21 cellular contexts compared by ENCODE assay signal in genomic region chr4:92235741-92236140, GRCh38.
DNase-seq lines count a peak whose midpoint lies in the region; ATAC-seq, FAIRE-seq and TF ChIP-seq lines count a peak whose summit lies in the region.
"Had no signal": no experiment of that assay in that cellular context is flagged by ENCODE, and none has a peak within 500 bp of the region (broad histone marks: within the 10 kb centered on the region; RNA-seq: fewer than 3 reads in every experiment).

No MANE protein-coding gene starts in this region.

- no peak overlapping the region for H3K4me2 ChIP-seq in SK-N-SH
- H3K4me2 ChIP-seq: BLaER1 treated with 17β-estradiol and CSF1 and Interleukin-3, amounts not matched to agents 10 nM and 100 nM had no signal

- peak; percentile 44 for FAIRE-seq in urothelium cell line (lab: Jason Lieb, UNC)
- FAIRE-seq: colon had no signal

- H3K4me3 ChIP-seq in SK-N-SH (ENCODE audit: low read depth in 2 of 2, low read length in 1 of 2), result no peak overlapping the region
- H3K4me3 ChIP-seq in Peyer's patch, result no peak overlapping the region
- H3K4me3 ChIP-seq in adrenal gland, result no peak overlapping the region
- H3K4me3 ChIP-seq: BLaER1 treated with 17β-estradiol and CSF1 and Interleukin-3, amounts not matched to agents 10 nM and 100 nM; vagina had no signal

- DNase-seq in SK-N-SH (no peak), glomerular visceral epithelial cell (ENCODE audit: extremely low spot score) (peak; percentile 35), urothelium cell line (ENCODE audit: low spot score) (no peak), NCI-H2227 treated with DMSO at 0.1 percent for 48 hours (lab: John Stamatoyannopoulos, UW) (no peak), Peyer's patch (no peak), adrenal gland (no peak)
- DNase-seq: activated CD4-positive, alpha-beta memory T cell treated with anti-CD3 and anti-CD28 coated beads for 36 hours; activated naive CD4-positive, alpha-beta T cell; Calu3; GM23248; hypothalamus; NCI-H1417; SHP77; stimulated activated CD4-positive, alpha-beta T cell treated with anti-CD3 and anti-CD28 coated beads, Interleukin-12 subunit alpha, Interleukin-12 subunit beta, amount 100 ng/mL, for 4 hours; substantia nigra had no signal

- no peak for TF ChIP-seq CTCF in SK-N-SH (IDR thresholded peaks at IDR 0.05)
- TF ChIP-seq CTCF in VCaP (conservative IDR thresholded peaks at IDR 0.05), result no peak
- no peak for TF ChIP-seq CTCF in Peyer's patch (IDR thresholded peaks at IDR 0.05)
- TF ChIP-seq CTCF in adrenal gland (IDR thresholded peaks at IDR 0.05), result no peak

- no peaks in the 10 kb centered on the region for H3K9me2 ChIP-seq in SK-N-SH

- H3K9ac ChIP-seq in SK-N-SH, result no peak overlapping the region
- H3K9ac ChIP-seq: BLaER1 treated with 17β-estradiol and CSF1 and Interleukin-3, amounts not matched to agents 10 nM and 100 nM; GM23248 had no signal

- H4K20me1 ChIP-seq in SK-N-SH (ENCODE audit: insufficient read depth), result no peaks in the 10 kb centered on the region
- H4K20me1 ChIP-seq: BLaER1 treated with 17β-estradiol and CSF1 and Interleukin-3, amounts not matched to agents 10 nM and 100 nM had no signal

- intact Hi-C loops in adrenal gland (cut with DNase I), result no loop called here

- H3K27me3 ChIP-seq in SK-N-SH (ENCODE audit: insufficient read depth) (no peaks in the 10 kb centered on the region), Peyer's patch (no peaks in the 10 kb centered on the region), adrenal gland (no peaks in the 10 kb centered on the region)
- H3K27me3 ChIP-seq: BLaER1 treated with 17β-estradiol and CSF1 and Interleukin-3, amounts not matched to agents 10 nM and 100 nM; vagina had no signal

- H3K36me3 ChIP-seq in SK-N-SH (replicated peaks in 1 of 2; ENCODE audit: control insufficient read depth in 1 of 2, insufficient read depth in 2 of 2, low read length in 1 of 2), result no peaks in the 10 kb centered on the region
- no peaks in the 10 kb centered on the region for H3K36me3 ChIP-seq in Peyer's patch
- H3K36me3 ChIP-seq in adrenal gland (replicated peaks in 1 of 2), result no peaks in the 10 kb centered on the region
- H3K36me3 ChIP-seq: BLaER1 treated with 17β-estradiol and CSF1 and Interleukin-3, amounts not matched to agents 10 nM and 100 nM; vagina had no signal

- CTCF ChIA-PET in SK-N-SH (lab: Yijun Ruan, JAX), result no interaction called here

- H3K27ac ChIP-seq in SK-N-SH (ENCODE audit: low read depth in 2 of 2, low read length in 1 of 2) (peak overlapping the region in 1 of 2 experiments; percentile 84; a peak in 2 of 4 replicates), VCaP (peak overlapping the region; percentile 57), Peyer's patch (no peak overlapping the region), adrenal gland (no peak overlapping the region)
- H3K27ac ChIP-seq: BLaER1 treated with 17β-estradiol and CSF1 and Interleukin-3, amounts not matched to agents 10 nM and 100 nM; vagina had no signal

- WGBS in SK-N-SH (ENCODE audit: low lambda C conversion rate), result 53% methylated on average over 2 of the region's 2 CpGs
- 28 to 49% (median 36%) methylated on average over 2 of the region's 2 CpGs for WGBS in adrenal gland, 4 donors

- ATAC-seq in SK-N-SH treated with all-trans-retinoic acid at 6 μM for 48 hours, result no peak
- ATAC-seq: natural killer cell treated with Interleukin-12 subunit alpha and Interleukin-12 subunit beta and Interleukin-15 and Interleukin-18, amount 100 ng/mL, for 72 hours had no signal

- H3K79me2 ChIP-seq in SK-N-SH (ENCODE audit: insufficient read depth), result no peaks in the 10 kb centered on the region

- peak overlapping the region; percentile 53; the same call in 1 of the 2 replicates for H2AFZ ChIP-seq in SK-N-SH (ENCODE audit: low read depth)
- H2AFZ ChIP-seq: GM23248 had no signal

- no peak for TF ChIP-seq RAD21 in SK-N-SH (IDR thresholded peaks at IDR 0.05; ENCODE audit: low read length)

- POLR2A ChIA-PET in SK-N-SH (lab: Yijun Ruan, JAX), result no interaction called here

- TF ChIP-seq EP300 in SK-N-SH (IDR thresholded peaks at IDR 0.05; ENCODE audit: borderline replicate concordance in 1 of 2, low read depth in 1 of 2, low read length in 1 of 2), result no peak

- no peaks in the 10 kb centered on the region for H3K9me3 ChIP-seq in SK-N-SH
- H3K9me3 ChIP-seq in Peyer's patch, result peaks cover 0 to 10% (median 0%) of the 10 kb centered on the region in 4 donors
- H3K9me3 ChIP-seq in adrenal gland (replicated peaks in 1 of 3), result no peaks in the 10 kb centered on the region
- H3K9me3 ChIP-seq: vagina had no signal

- peaks cover 18% of the 10 kb centered on the region for H3F3A ChIP-seq in SK-N-SH (replicated peaks; ENCODE audit: insufficient read depth)

- TF ChIP-seq POLR2A in Peyer's patch (IDR thresholded peaks at IDR 0.05), result no peak
- no peak for TF ChIP-seq POLR2A in adrenal gland (IDR thresholded peaks at IDR 0.05)

- H3K4me1 ChIP-seq in SK-N-SH (ENCODE audit: control insufficient read depth in 1 of 2, insufficient read depth in 2 of 2, low read depth in 1 of 2, low read length in 1 of 2), result peaks cover 3 to 9% of the 10 kb centered on the region in 2 experiments; a peak in 2 of 4 replicates
- H3K4me1 ChIP-seq in Peyer's patch, result peaks cover 0 to 4% (median 0%) of the 10 kb centered on the region in 4 donors
- no peaks in the 10 kb centered on the region for H3K4me1 ChIP-seq in adrenal gland (replicated peaks in 1 of 2)
- H3K4me1 ChIP-seq: BLaER1 treated with 17β-estradiol and CSF1 and Interleukin-3, amounts not matched to agents 10 nM and 100 nM; vagina had no signal

TF ChIP-seq in SK-N-SH, 30 proteins besides CTCF, POLR2A, EP300 and RAD21:
- TF ChIP-seq FOXM1 (IDR thresholded peaks at IDR 0.05; ENCODE audit: low read depth) (no peak), GATA2 (CRISPR knock-in tag; IDR thresholded peaks at IDR 0.05) (no peak)

TF ChIP-seq in SK-N-SH treated with all-trans-retinoic acid at 6 μM for 48 hours, 23 proteins besides CTCF, POLR2A, EP300 and RAD21:
- TF ChIP-seq CREB5 (CRISPR knock-in tag; IDR thresholded peaks at IDR 0.05; ENCODE audit: low read depth), result no peak
- no peak for TF ChIP-seq PATZ1 (CRISPR knock-in tag; IDR thresholded peaks at IDR 0.05; ENCODE audit: borderline replicate concordance)
- no peak for TF ChIP-seq POU6F1 (CRISPR knock-in tag; IDR thresholded peaks at IDR 0.05; ENCODE audit: borderline replicate concordance, low read depth)
- TF ChIP-seq ZNF8 (CRISPR knock-in tag; IDR thresholded peaks at IDR 0.05), result no peak
- no peak for TF ChIP-seq ZFP30 (CRISPR knock-in tag; IDR thresholded peaks at IDR 0.05)
- no peak for TF ChIP-seq RARB (CRISPR knock-in tag; IDR thresholded peaks at IDR 0.05)
- TF ChIP-seq ZNF565 (CRISPR knock-in tag; conservative IDR thresholded peaks at IDR 0.05; ENCODE audit: low read depth), result no peak
- no peak for TF ChIP-seq ZNF70 (CRISPR knock-in tag; IDR thresholded peaks at IDR 0.05)
- TF ChIP-seq ISL1 (CRISPR knock-in tag; IDR thresholded peaks at IDR 0.05), result no peak
- no peak for TF ChIP-seq ESRRG (CRISPR knock-in tag; IDR thresholded peaks at IDR 0.05)
- no peak for TF ChIP-seq GLIS3 (CRISPR knock-in tag; IDR thresholded peaks at IDR 0.05)
- TF ChIP-seq SNAI2 (CRISPR knock-in tag; IDR thresholded peaks at IDR 0.05), result no peak
- TF ChIP-seq ZC3H10 (CRISPR knock-in tag; IDR thresholded peaks at IDR 0.05), result no peak
